Comparison of ENCODE assay signal across 22 cellular contexts in genomic region chr9:133536080-133536479, GRCh38. TPM values are rescaled to one million over a fixed set of nuclear protein-coding genes. Genes with fewer than 3 reads are reported as not detected.
"Had no signal": no experiment of that assay in that cellular context is flagged by ENCODE, and none has a peak within 500 bp of the region (broad histone marks: within the 10 kb centered on the region; RNA-seq: fewer than 3 reads in every experiment).

No MANE protein-coding gene starts in this region.

- H3K4me3 Mint-ChIP-seq: activated CD4-positive, alpha-beta T cell treated with anti-CD3 and anti-CD28 coated beads, Interleukin-2, amount 10 ng/mL, durations not matched to agents 24 days and 14 days; activated CD8-positive, alpha-beta T cell treated with anti-CD3 and anti-CD28 coated beads for 36 hours; activated naive CD8-positive, alpha-beta T cell treated with anti-CD3 and anti-CD28 coated beads, Interleukin-2, amount 10 ng/mL, durations not matched to agents 7 days and 5 days; activated T-helper 17 cell treated with anti-CD3 and anti-CD28 coated beads, Interleukin-2, amount 50 U/mL, for 72 hours; natural killer cell treated with Interleukin-12 subunit alpha and Interleukin-12 subunit beta and Interleukin-15 and Interleukin-18, amount 100 ng/mL, for 72 hours had no signal

- H3K27ac ChIP-seq: body of pancreas, suprapubic skin, transverse colon had no signal

- FAIRE-seq: colon, frontal cortex had no signal

- H3K9me3 Mint-ChIP-seq: activated CD4-positive, alpha-beta T cell treated with anti-CD3 and anti-CD28 coated beads, Interleukin-2, amount 10 ng/mL, durations not matched to agents 24 days and 14 days; activated CD8-positive, alpha-beta T cell treated with anti-CD3 and anti-CD28 coated beads for 36 hours; activated naive CD8-positive, alpha-beta T cell treated with anti-CD3 and anti-CD28 coated beads, Interleukin-2, amount 10 ng/mL, durations not matched to agents 7 days and 5 days; activated T-helper 17 cell treated with anti-CD3 and anti-CD28 coated beads, Interleukin-2, amount 50 U/mL, for 72 hours; natural killer cell treated with Interleukin-12 subunit alpha and Interleukin-12 subunit beta and Interleukin-15 and Interleukin-18, amount 100 ng/mL, for 72 hours had no signal

- H3K9me3 ChIP-seq: body of pancreas, suprapubic skin, transverse colon had no signal

- H3K27ac Mint-ChIP-seq: activated CD4-positive, alpha-beta T cell treated with anti-CD3 and anti-CD28 coated beads, Interleukin-2, amount 10 ng/mL, durations not matched to agents 24 days and 14 days; activated CD8-positive, alpha-beta T cell treated with anti-CD3 and anti-CD28 coated beads for 36 hours; activated naive CD8-positive, alpha-beta T cell treated with anti-CD3 and anti-CD28 coated beads, Interleukin-2, amount 10 ng/mL, durations not matched to agents 7 days and 5 days; activated T-helper 17 cell treated with anti-CD3 and anti-CD28 coated beads, Interleukin-2, amount 50 U/mL, for 72 hours; natural killer cell treated with Interleukin-12 subunit alpha and Interleukin-12 subunit beta and Interleukin-15 and Interleukin-18, amount 100 ng/mL, for 72 hours had no signal

- H3K36me3 ChIP-seq: suprapubic skin, transverse colon had no signal

- H3K4me3 ChIP-seq: body of pancreas, transverse colon had no signal

- H3K4me1 Mint-ChIP-seq: activated CD4-positive, alpha-beta T cell treated with anti-CD3 and anti-CD28 coated beads, Interleukin-2, amount 10 ng/mL, durations not matched to agents 24 days and 14 days; activated T-helper 17 cell treated with anti-CD3 and anti-CD28 coated beads, Interleukin-2, amount 50 U/mL, for 72 hours had no signal

- DNase-seq: activated CD4-positive, alpha-beta T cell treated with anti-CD3 and anti-CD28 coated beads, Interleukin-2, amount 10 ng/mL, durations not matched to agents 24 days and 14 days; activated CD8-positive, alpha-beta T cell treated with anti-CD3 and anti-CD28 coated beads for 36 hours; activated naive CD4-positive, alpha-beta T cell treated with Interleukin-2 at 50 U/mL for 16 hours; activated naive CD8-positive, alpha-beta T cell treated with anti-CD3 and anti-CD28 coated beads, Interleukin-2, amount 10 ng/mL, durations not matched to agents 7 days and 5 days; activated T-cell treated with anti-CD3 and anti-CD28 coated beads, Interleukin-2, amount 50 U/mL, for 1 hour; body of pancreas; mesendoderm; occipital lobe; stimulated activated CD4-positive, alpha-beta T cell treated with anti-CD3 and anti-CD28 coated beads, Interleukin-2, amount 100 ng/mL, for 24 hours; stimulated activated naive CD8-positive, alpha-beta T cell treated with anti-CD3 and anti-CD28 coated beads, Interleukin-15, Interleukin-2, amounts not matched to agents 100 U/mL and 50 U/mL, for 24 hours; T1000; transverse colon had no signal

- H3K27me3 ChIP-seq: body of pancreas had no signal

- H3K36me3 Mint-ChIP-seq: activated naive CD8-positive, alpha-beta T cell treated with anti-CD3 and anti-CD28 coated beads, Interleukin-2, amount 10 ng/mL, durations not matched to agents 7 days and 5 days; natural killer cell treated with Interleukin-12 subunit alpha and Interleukin-12 subunit beta and Interleukin-15 and Interleukin-18, amount 100 ng/mL, for 72 hours had no signal

- ATAC-seq: activated CD8-positive, alpha-beta T cell treated with anti-CD3 and anti-CD28 coated beads for 36 hours; activated T-helper 17 cell treated with anti-CD3 and anti-CD28 coated beads, Interleukin-2, amount 50 U/mL, for 72 hours; body of pancreas; natural killer cell treated with Interleukin-12 subunit alpha and Interleukin-12 subunit beta and Interleukin-15 and Interleukin-18, amount 100 ng/mL, for 72 hours; stimulated activated naive CD8-positive, alpha-beta T cell treated with anti-CD3 and anti-CD28 coated beads, Interleukin-15, Interleukin-2, amounts not matched to agents 100 U/mL and 50 U/mL, for 24 hours had no signal

RNA-seq across cellular contexts. Expression of gene ADAMTSL2, which starts 1.6 kb away (rescaled TPM):
- total RNA-seq: activated CD4-positive, alpha-beta T cell treated with anti-CD3 and anti-CD28 coated beads, Interleukin-2, amount 10 ng/mL, durations not matched to agents 24 days and 14 days; activated T-helper 17 cell treated with anti-CD3 and anti-CD28 coated beads, Interleukin-2, amount 50 U/mL, for 72 hours; natural killer cell treated with Interleukin-12 subunit alpha and Interleukin-12 subunit beta and Interleukin-15 and Interleukin-18, amount 100 ng/mL, for 72 hours; T-helper 1 cell treated with Interleukin-12 subunit alpha and Interleukin-12 subunit beta and Interleukin-4 antibody, amounts not matched to agents 30 ng/mL and 1 ng/mL, for 36 hours had no signal

RNA-seq across cellular contexts. Expression of gene MYMK, which starts 11.3 kb away (rescaled TPM):
- total RNA-seq: activated CD4-positive, alpha-beta T cell treated with anti-CD3 and anti-CD28 coated beads, Interleukin-2, amount 10 ng/mL, durations not matched to agents 24 days and 14 days; activated CD8-positive, alpha-beta T cell treated with anti-CD3 and anti-CD28 coated beads for 36 hours; activated naive CD8-positive, alpha-beta T cell treated with anti-CD3 and anti-CD28 coated beads, Interleukin-2, amount 10 ng/mL, durations not matched to agents 7 days and 5 days; activated T-helper 17 cell treated with anti-CD3 and anti-CD28 coated beads, Interleukin-2, amount 50 U/mL, for 72 hours; body of pancreas; frontal cortex; kidney epithelial cell; liver; natural killer cell treated with Interleukin-12 subunit alpha and Interleukin-12 subunit beta and Interleukin-15 and Interleukin-18, amount 100 ng/mL, for 72 hours; occipital lobe; renal cortical epithelial cell; suprapubic skin; T-helper 1 cell treated with Interleukin-12 subunit alpha and Interleukin-12 subunit beta and Interleukin-4 antibody, amounts not matched to agents 30 ng/mL and 1 ng/mL, for 36 hours; transverse colon had no signal
- polyA plus RNA-seq: esophagus, liver had no signal
